ENCODE assay signal across 2 cellular contexts in genomic region chr1:78884685-78885452, GRCh38.
TF ChIP-seq lines count a peak whose summit lies in the region.

No MANE protein-coding gene starts in this region.

TF ChIP-seq in A549, 52 proteins besides CTCF, POLR2A, EP300 and RAD21 (continued from another document):
- TF ChIP-seq HMGXB4 (CRISPR knock-in tag; IDR thresholded peaks at IDR 0.05; ENCODE audit: borderline replicate concordance) (no peak), CBX2 (IDR thresholded peaks at IDR 0.05; ENCODE audit: borderline replicate concordance, low read depth) (no peak)

TF ChIP-seq in GM23338, 12 proteins besides CTCF, POLR2A, EP300 and RAD21 (continued from another document):
- TF ChIP-seq ETS1 (IDR thresholded peaks at IDR 0.05): no peak
- no peak for TF ChIP-seq ZNF331 (CRISPR knock-in tag; IDR thresholded peaks at IDR 0.05; ENCODE audit: low read depth)
- TF ChIP-seq EZH2phosphoT487 (IDR thresholded peaks at IDR 0.05; ENCODE audit: unreplicated experiment): no peak
- no peak for TF ChIP-seq ZNF462 (CRISPR knock-in tag; IDR thresholded peaks at IDR 0.05)
- TF ChIP-seq STAT1 (IDR thresholded peaks at IDR 0.05; ENCODE audit: unreplicated experiment): no peak
- no peak for TF ChIP-seq NANOG (IDR thresholded peaks at IDR 0.05; ENCODE audit: borderline replicate concordance)
- TF ChIP-seq POLR2AphosphoS5 (IDR thresholded peaks at IDR 0.05; ENCODE audit: low read depth): no peak
- TF ChIP-seq ZNF114 (CRISPR knock-in tag; IDR thresholded peaks at IDR 0.05): no peak
- no peak for TF ChIP-seq REST (IDR thresholded peaks at IDR 0.05; ENCODE audit: unreplicated experiment)
- no peak for TF ChIP-seq JUNB (IDR thresholded peaks at IDR 0.05; ENCODE audit: unreplicated experiment)
